In genomic region chr2:85939136-85939535, GRCh38 we compare ENCODE assay signal across 2 cellular contexts.
TF ChIP-seq lines count a peak whose summit lies in the region.

No MANE protein-coding gene starts in this region.

TF ChIP-seq in A549, 52 proteins besides CTCF, POLR2A, EP300 and RAD21 (continued from another document):
- 0 out of 4 replicates have a peak, but pooled peaks of 1 of the 2 experiments have one; percentile 34 for TF ChIP-seq CEBPB (IDR thresholded peaks at IDR 0.05)
TF ChIP-seq in A549: peak in this region for 1.

TF ChIP-seq in K562, 482 proteins besides CTCF, POLR2A, EP300 and RAD21 (continued from another document):
- TF ChIP-seq CEBPG (CRISPR knock-in tag; IDR thresholded peaks at IDR 0.05) (no peak), CEBPG (tag; conservative IDR thresholded peaks at IDR 0.05 in 1 of 2, IDR thresholded peaks at IDR 0.05 in 1 of 2) (peak in 1 of 2 experiments; percentile 41; a peak in 1 of 4 replicates), CEBPB (tag; IDR thresholded peaks at IDR 0.05) (peak; percentile 62), HDAC6 (IDR thresholded peaks at IDR 0.05; ENCODE audit: low read depth, low read length) (no peak)
